Comparison of ENCODE assay signal across 10 cellular contexts in genomic region chr1:27562483-27563406, GRCh38. TPM values are rescaled to one million over a fixed set of nuclear protein-coding genes. Genes with fewer than 3 reads are reported as not detected.
DNase-seq lines count a peak whose midpoint lies in the region; ATAC-seq, FAIRE-seq and TF ChIP-seq lines count a peak whose summit lies in the region.
"Had no signal": no experiment of that assay in that cellular context is flagged by ENCODE, and none has a peak within 500 bp of the region (broad histone marks: within the 10 kb centered on the region; RNA-seq: fewer than 3 reads in every experiment).

No MANE protein-coding gene starts in this region.

- TF ChIP-seq CTCF in bronchial epithelial cell (IDR thresholded peaks at IDR 0.05; ENCODE audit: insufficient read depth, low read length, severe bottlenecking): no peak
- no peak for TF ChIP-seq CTCF in right lobe of liver (IDR thresholded peaks at IDR 0.05)
- no peak for TF ChIP-seq CTCF in mammary epithelial cell (conservative IDR thresholded peaks at IDR 0.05 in 1 of 2, IDR thresholded peaks at IDR 0.05 in 1 of 2; ENCODE audit: extremely low read depth in 1 of 2, insufficient read depth in 1 of 2, low read depth in 1 of 2, low read length in 2 of 2)

- H3K4me2 ChIP-seq in mammary epithelial cell (ENCODE audit: insufficient read depth, low read depth, low read length): no peak overlapping the region

- CTCF ChIA-PET in mammary epithelial cell (lab: Charles Lee; ENCODE audit: low non-redundant PET): no interaction called here

- no peak overlapping the region for H3K9ac ChIP-seq in mammary epithelial cell (ENCODE audit: insufficient read depth, low read length)

- H3K4me3 ChIP-seq in bronchial epithelial cell (ENCODE audit: low read depth, low read length): no peak overlapping the region
- H3K4me3 ChIP-seq in right lobe of liver: no peak overlapping the region
- no peak overlapping the region for H3K4me3 ChIP-seq in skin epidermis
- no peak overlapping the region for H3K4me3 ChIP-seq in mammary epithelial cell (replicated peaks in 1 of 3; ENCODE audit: insufficient read depth in 1 of 3, low read depth in 2 of 3, low read length in 3 of 3)

- no peaks in the 10 kb centered on the region for H4K20me1 ChIP-seq in mammary epithelial cell (ENCODE audit: insufficient read depth, low read length)

- H3K27me3 ChIP-seq in bronchial epithelial cell (ENCODE audit: control insufficient read depth, insufficient read depth, low read length) (no peaks in the 10 kb centered on the region), right lobe of liver (no peaks in the 10 kb centered on the region), mammary epithelial cell (ENCODE audit: insufficient read depth, low read length) (no peaks in the 10 kb centered on the region)

- dilution Hi-C loops in mammary epithelial cell (cut with HindIII; ENCODE audit: low sequenced_read_pairs): no loop called here

- H3K4me1 ChIP-seq in right lobe of liver (peaks cover 0 to 42% (median 23%) of the 10 kb centered on the region in 4 donors), mammary epithelial cell (ENCODE audit: insufficient read depth, low read length) (peaks cover 71% of the 10 kb centered on the region)

- 54% methylated on average over 6 of the region's 19 CpGs for WGBS in right lobe of liver (ENCODE audit: insufficient coverage, low coverage, low lambda C conversion rate, missing lambda C conversion rate)
- WGBS in mammary epithelial cell (ENCODE audit: low coverage, missing lambda C conversion rate): 62% methylated on average over 17 of the region's 19 CpGs

- H3K36me3 ChIP-seq in bronchial epithelial cell (ENCODE audit: control insufficient read depth, insufficient read depth, low read length) (peaks cover 21% of the 10 kb centered on the region), right lobe of liver (no peaks in the 10 kb centered on the region), mammary epithelial cell (ENCODE audit: insufficient read depth, low read length) (peaks cover 2% of the 10 kb centered on the region)

- ATAC-seq in right lobe of liver: no peak
- no peak for ATAC-seq in SK-N-SH treated with all-trans-retinoic acid at 6 μM for 48 hours

- in situ Hi-C loops in G401 (cut with HindIII; ENCODE audit: low sequenced_read_pairs): no loop called here
- in situ Hi-C loops in mammary epithelial cell (cut with MboI; ENCODE audit: low sequenced_read_pairs in 2 of 2): loop anchor here in 1 of 2 donors (5.0 kb wide), 1 partner anchor 35 kb away; no protein-coding TSS in a partner anchor

- DNase-seq in G401 (ENCODE audit: low spot score) (peak; percentile 27), bronchial epithelial cell (ENCODE audit: low read depth) (no peak), right lobe of liver (no peak), mammary epithelial cell (no peak), dedifferentiated amniotic fluid mesenchymal stem cell (ENCODE audit: extremely low spot score) (no peak)
- DNase-seq in stimulated activated CD4-positive, alpha-beta T cell treated with anti-CD3 and anti-CD28 coated beads, Interleukin-2, amount 100 ng/mL, for 48 hours: no peak
- DNase-seq: NCI-H446; stimulated activated CD8-positive, alpha-beta memory T cell treated with anti-CD3 and anti-CD28 coated beads, Interleukin-4, amount 100 ng/mL, for 48 hours had no signal

- peaks cover 93% of the 10 kb centered on the region for H3K79me2 ChIP-seq in mammary epithelial cell (ENCODE audit: insufficient read depth, low read length)

- BruUV-seq in mammary epithelial cell (replicated peaks; lab: Mats Ljungman, UMichigan): no TSS peak

- intact Hi-C loops in right lobe of liver (cut with DNase I): no loop called here
- intact Hi-C loops in mammary epithelial cell (cut with micrococcal nuclease): no loop called here

- H2AFZ ChIP-seq in mammary epithelial cell (ENCODE audit: low read depth, low read length): no peak overlapping the region

- peak; percentile 100 for FAIRE-seq in bronchial epithelial cell (lab: Jason Lieb, UNC)

- no peak for TF ChIP-seq POLR2A in right lobe of liver (IDR thresholded peaks at IDR 0.05)

- H3K27ac ChIP-seq in right lobe of liver (peak overlapping the region; percentile 81 to 84 (median 83)), skin epidermis (peak overlapping the region in 16 of 21 experiments; percentile 7 to 90 (median 70)), mammary epithelial cell (ENCODE audit: insufficient read depth, low read depth, low read length) (no peak overlapping the region)

- H3K9me3 ChIP-seq in right lobe of liver (no peaks in the 10 kb centered on the region), mammary epithelial cell (replicated peaks; ENCODE audit: insufficient read depth, low read length) (no peaks in the 10 kb centered on the region)

TF ChIP-seq in SK-N-SH treated with all-trans-retinoic acid at 6 μM for 48 hours, 23 proteins besides CTCF, POLR2A, EP300 and RAD21:
- TF ChIP-seq CSRNP3 (CRISPR knock-in tag; IDR thresholded peaks at IDR 0.05) (no peak), POU6F1 (CRISPR knock-in tag; IDR thresholded peaks at IDR 0.05; ENCODE audit: borderline replicate concordance, low read depth) (no peak), SNAI2 (CRISPR knock-in tag; IDR thresholded peaks at IDR 0.05) (no peak), OSR1 (CRISPR knock-in tag; IDR thresholded peaks at IDR 0.05) (no peak), ARNTL (CRISPR knock-in tag; IDR thresholded peaks at IDR 0.05; ENCODE audit: borderline replicate concordance, low read depth) (no peak)
TF ChIP-seq in SK-N-SH treated with all-trans-retinoic acid at 6 μM for 48 hours: peak in this region for 0.

RNA-seq across cellular contexts. Expression of gene AHDC1, which starts 41.2 kb away (rescaled TPM):
- total RNA-seq in G401 (2014; rRNA removed; shearing (Covaris generic)): 6.5 and 8.1 TPM in 2 replicates
- total RNA-seq in bronchial epithelial cell: 5.0 and 14.6 TPM in 2 replicates
- total RNA-seq in right lobe of liver: 10 to 100 TPM in 3 of 6 experiments, 1 to 10 TPM in 3; 5.5 to 21.3 (median 10.9) TPM
- total RNA-seq in mammary epithelial cell: 10 to 100 TPM; 35.3 to 51.8 TPM
- 8.0 TPM for polyA plus RNA-seq in mammary epithelial cell
- polyA minus RNA-seq in mammary epithelial cell: 21.4 TPM
